In genomic region chr12:59736786-59737185, GRCh38 we compare ENCODE assay signal across 11 cellular contexts.
DNase-seq lines count a peak whose midpoint lies in the region; ATAC-seq and TF ChIP-seq lines count a peak whose summit lies in the region.
"Had no signal": no experiment of that assay in that cellular context is flagged by ENCODE, and none has a peak within 500 bp of the region (broad histone marks: within the 10 kb centered on the region; RNA-seq: fewer than 3 reads in every experiment).

No MANE protein-coding gene starts in this region.

- no peaks in the 10 kb centered on the region for H3K36me3 Mint-ChIP-seq in glutamatergic neuron (ENCODE audit: unreplicated experiment)
- H3K36me3 Mint-ChIP-seq: brain had no signal

- no peaks in the 10 kb centered on the region for H3K9me3 ChIP-seq in SK-N-MC (ENCODE audit: low read depth, low read length)
- H3K9me3 ChIP-seq: lower lobe of right lung had no signal

- H3K27me3 Mint-ChIP-seq in glutamatergic neuron (ENCODE audit: unreplicated experiment), result peaks cover 8% of the 10 kb centered on the region
- H3K27me3 Mint-ChIP-seq: brain had no signal

- peak; percentile 82 for DNase-seq in AG08395 (ENCODE audit: low spot score)
- peak; percentile 95 for DNase-seq in HFF-Myc (ENCODE audit: extremely low read depth, low read depth)
- peak; percentile 22 for DNase-seq in SK-N-MC (ENCODE audit: low read depth, low spot score)
- peak; percentile 32 for DNase-seq in glutamatergic neuron
- no peak for DNase-seq in occipital lobe (lab: John Stamatoyannopoulos, UW)
- DNase-seq in ureter (ENCODE audit: low spot score), result no peak
- no peak for DNase-seq in NOMO-1 (lab: John Stamatoyannopoulos, UW; ENCODE audit: unreplicated experiment in 2 of 2)
- DNase-seq: DND-41, lower lobe of right lung had no signal

- H3K4me3 ChIP-seq in HFF-Myc (replicated peaks; ENCODE audit: low read depth, low read length) (no peak overlapping the region), SK-N-MC (no peak overlapping the region; the same call in 1 of the 2 replicates)
- H3K4me3 ChIP-seq: lower lobe of right lung had no signal

- peak overlapping the region; percentile 57; the same call in 1 of the 2 replicates for H3K27ac ChIP-seq in SK-N-MC
- H3K27ac ChIP-seq: lower lobe of right lung had no signal

- TF ChIP-seq CTCF in HFF-Myc (IDR thresholded peaks at IDR 0.05; ENCODE audit: low read depth, low read length, missing control alignments) (no peak), glutamatergic neuron (IDR thresholded peaks at IDR 0.05; ENCODE audit: partially characterized antibody, unreplicated experiment) (no peak)

- H3K4me3 Mint-ChIP-seq in glutamatergic neuron (ENCODE audit: unreplicated experiment), result peak overlapping the region; percentile 68
- H3K4me3 Mint-ChIP-seq: brain had no signal

- peak overlapping the region; percentile 98 for H3K27ac Mint-ChIP-seq in glutamatergic neuron (ENCODE audit: unreplicated experiment)

- H3K4me1 Mint-ChIP-seq in glutamatergic neuron (ENCODE audit: low read depth, unreplicated experiment), result peaks cover 31% of the 10 kb centered on the region

- no peaks in the 10 kb centered on the region for H3K36me3 ChIP-seq in SK-N-MC (ENCODE audit: insufficient read depth, low read length)
- H3K36me3 ChIP-seq: lower lobe of right lung had no signal

- H3K9ac ChIP-seq in SK-N-MC (ENCODE audit: insufficient read length), result no peak overlapping the region

- H3K9me3 Mint-ChIP-seq in glutamatergic neuron (ENCODE audit: unreplicated experiment), result peaks cover 2% of the 10 kb centered on the region
- H3K9me3 Mint-ChIP-seq: brain had no signal

- no peak for ATAC-seq in GM21423 (IDR thresholded peaks at IDR 0.05; ENCODE audit: unreplicated experiment)
- ATAC-seq: lower lobe of right lung had no signal

Comparison
In these comparisons a context has a peak if more than half of its experiments do, and no peak if none do; other contexts are left out.
1. DNase-seq: peak in AG08395 (single experiment), HFF-Myc (single experiment), SK-N-MC (single experiment) and glutamatergic neuron (single experiment); none in occipital lobe (single experiment), ureter (single experiment) and NOMO-1 (0 of 2).